In the genomic region with DNA sequence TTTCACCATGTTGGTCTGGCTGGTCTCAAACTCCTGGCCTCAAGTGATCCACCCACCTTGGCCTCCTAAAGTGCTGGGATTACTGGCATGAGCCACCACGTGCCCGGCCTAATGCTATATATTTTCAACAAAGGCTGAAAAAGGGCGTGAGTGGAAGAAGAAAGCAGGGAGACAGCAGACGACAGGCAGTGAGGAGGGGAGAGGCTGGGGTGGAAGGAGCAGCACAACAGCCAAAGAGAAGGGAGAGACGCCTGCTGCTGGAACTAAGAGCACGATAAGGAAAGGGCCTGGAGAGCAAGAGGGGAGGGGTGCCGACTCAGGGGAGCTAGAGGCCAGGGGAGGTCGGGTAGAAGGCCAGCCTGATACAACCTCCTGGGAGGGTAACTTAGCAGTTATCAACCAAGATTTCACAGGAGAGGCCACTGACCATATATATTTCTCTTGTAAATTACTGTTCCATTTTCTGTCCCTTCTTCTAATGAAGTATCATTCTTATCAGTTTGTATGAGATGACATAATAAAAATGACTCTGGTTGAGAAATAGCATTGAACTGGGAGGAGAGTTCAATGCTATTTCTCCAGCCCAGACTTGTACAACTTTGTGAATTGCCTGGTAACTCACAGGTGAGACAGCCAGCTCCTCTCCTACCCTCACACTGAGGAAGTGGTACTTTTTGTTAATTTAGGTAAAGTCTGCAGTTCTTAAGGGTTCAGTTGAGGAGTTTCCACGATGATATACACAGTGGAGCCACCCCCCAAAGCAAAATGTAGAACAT, we compare ENCODE assay signal across 17 cellular contexts. TPM values are rescaled to one million over a fixed set of nuclear protein-coding genes. Genes with fewer than 3 reads are reported as not detected.
A peak's percentile ranks its signal among the peaks of the same experiment; 100 is the strongest.
DNase-seq lines count a peak whose midpoint lies in the region; ATAC-seq lines count a peak whose summit lies in the region.
"Had no signal": no experiment of that assay in that cellular context is flagged by ENCODE, and none has a peak within 500 bp of the region (broad histone marks: within the 10 kb centered on the region; RNA-seq: fewer than 3 reads in every experiment).

No MANE protein-coding gene starts in this region.

- H3K36me3 Mint-ChIP-seq in stimulated activated naive CD8-positive, alpha-beta T cell treated with anti-CD3 and anti-CD28 coated beads, Interleukin-15, Interleukin-2, amounts not matched to agents 100 ng/mL and 50 ng/mL, for 24 hours (ENCODE audit: low read depth), result peaks cover 61% of the 10 kb centered on the region
- peaks cover 59% of the 10 kb centered on the region for H3K36me3 Mint-ChIP-seq in dendritic cell treated with granulocyte-macrophage colony-stimulating factor and Interleukin-4, amounts not matched to agents 40 ng/mL and 50 ng/mL, for 4 days (ENCODE audit: low read depth)
- H3K36me3 Mint-ChIP-seq in natural killer cell treated with Interleukin-12 subunit alpha and Interleukin-12 subunit beta and Interleukin-15 and Interleukin-18, amount 100 ng/mL, for 72 hours, result peaks cover 9% of the 10 kb centered on the region

- peak overlapping the region; percentile 18 for H3K27ac Mint-ChIP-seq in stimulated activated naive CD8-positive, alpha-beta T cell treated with anti-CD3 and anti-CD28 coated beads, Interleukin-15, Interleukin-2, amounts not matched to agents 100 ng/mL and 50 ng/mL, for 24 hours
- peak overlapping the region; percentile 4 for H3K27ac Mint-ChIP-seq in dendritic cell treated with granulocyte-macrophage colony-stimulating factor and Interleukin-4, amounts not matched to agents 40 ng/mL and 50 ng/mL, for 4 days
- peak overlapping the region in 1 of 2 donors; percentile 32 for H3K27ac Mint-ChIP-seq in natural killer cell treated with Interleukin-12 subunit alpha and Interleukin-12 subunit beta and Interleukin-15 and Interleukin-18, amount 100 ng/mL, for 72 hours
- H3K27ac Mint-ChIP-seq: HFFc6 had no signal

- peaks cover 39% of the 10 kb centered on the region for H3K36me3 ChIP-seq in HAP-1 (replicated peaks)

- intact Hi-C loops in dendritic cell treated with granulocyte-macrophage colony-stimulating factor and Interleukin-4, amounts not matched to agents 40 ng/mL and 50 ng/mL, for 4 days (cut with micrococcal nuclease), result no loop called here

- H3K9me3 Mint-ChIP-seq in stimulated activated naive CD8-positive, alpha-beta T cell treated with anti-CD3 and anti-CD28 coated beads, Interleukin-15, Interleukin-2, amounts not matched to agents 100 ng/mL and 50 ng/mL, for 24 hours, result no peaks in the 10 kb centered on the region
- no peaks in the 10 kb centered on the region for H3K9me3 Mint-ChIP-seq in dendritic cell treated with granulocyte-macrophage colony-stimulating factor and Interleukin-4, amounts not matched to agents 40 ng/mL and 50 ng/mL, for 4 days
- H3K9me3 Mint-ChIP-seq in natural killer cell treated with Interleukin-12 subunit alpha and Interleukin-12 subunit beta and Interleukin-15 and Interleukin-18, amount 100 ng/mL, for 72 hours, result no peaks in the 10 kb centered on the region
- H3K9me3 Mint-ChIP-seq: activated naive CD4-positive, alpha-beta T cell treated with anti-CD3 and anti-CD28 coated beads, Interleukin-2, amount 10 ng/mL, durations not matched to agents 7 days and 5 days; HFFc6 had no signal

- H3K4me3 Mint-ChIP-seq in stimulated activated naive CD8-positive, alpha-beta T cell treated with anti-CD3 and anti-CD28 coated beads, Interleukin-15, Interleukin-2, amounts not matched to agents 100 ng/mL and 50 ng/mL, for 24 hours, result no peak overlapping the region
- H3K4me3 Mint-ChIP-seq in dendritic cell treated with granulocyte-macrophage colony-stimulating factor and Interleukin-4, amounts not matched to agents 40 ng/mL and 50 ng/mL, for 4 days, result no peak overlapping the region
- H3K4me3 Mint-ChIP-seq in natural killer cell treated with Interleukin-12 subunit alpha and Interleukin-12 subunit beta and Interleukin-15 and Interleukin-18, amount 100 ng/mL, for 72 hours, result no peak overlapping the region
- H3K4me3 Mint-ChIP-seq: activated naive CD4-positive, alpha-beta T cell treated with anti-CD3 and anti-CD28 coated beads, Interleukin-2, amount 10 ng/mL, durations not matched to agents 7 days and 5 days; HFFc6 had no signal

- H3K9me3 ChIP-seq in HAP-1, result no peaks in the 10 kb centered on the region
- H3K9me3 ChIP-seq: thyroid gland had no signal

- H3K27me3 ChIP-seq in HAP-1 (ENCODE audit: low read depth), result no peaks in the 10 kb centered on the region
- H3K27me3 ChIP-seq: thyroid gland had no signal

- ATAC-seq in stimulated activated naive CD8-positive, alpha-beta T cell treated with anti-CD3 and anti-CD28 coated beads, Interleukin-15, Interleukin-2, amounts not matched to agents 100 U/mL and 50 U/mL, for 24 hours, result no peak
- ATAC-seq in left lobe of liver, result peak; percentile 40
- ATAC-seq in natural killer cell treated with Interleukin-12 subunit alpha and Interleukin-12 subunit beta and Interleukin-15 and Interleukin-18, amount 100 ng/mL, for 72 hours, result no peak

- H3K4me1 ChIP-seq in HAP-1, result peaks cover 11% of the 10 kb centered on the region

- H3K27me3 Mint-ChIP-seq in stimulated activated naive CD8-positive, alpha-beta T cell treated with anti-CD3 and anti-CD28 coated beads, Interleukin-15, Interleukin-2, amounts not matched to agents 100 ng/mL and 50 ng/mL, for 24 hours, result no peaks in the 10 kb centered on the region
- H3K27me3 Mint-ChIP-seq in dendritic cell treated with granulocyte-macrophage colony-stimulating factor and Interleukin-4, amounts not matched to agents 40 ng/mL and 50 ng/mL, for 4 days, result no peaks in the 10 kb centered on the region
- no peaks in the 10 kb centered on the region for H3K27me3 Mint-ChIP-seq in natural killer cell treated with Interleukin-12 subunit alpha and Interleukin-12 subunit beta and Interleukin-15 and Interleukin-18, amount 100 ng/mL, for 72 hours
- H3K27me3 Mint-ChIP-seq: activated naive CD4-positive, alpha-beta T cell treated with anti-CD3 and anti-CD28 coated beads, Interleukin-2, amount 10 ng/mL, durations not matched to agents 7 days and 5 days had no signal

- no peak for DNase-seq in stimulated activated naive CD8-positive, alpha-beta T cell treated with anti-CD3 and anti-CD28 coated beads, Interleukin-15, Interleukin-2, amounts not matched to agents 100 U/mL and 50 U/mL, for 24 hours
- DNase-seq in left lobe of liver (ENCODE audit: low spot score) (no peak), midbrain (lab: John Stamatoyannopoulos, UW) (no peak), DMS79 (lab: John Stamatoyannopoulos, UW) (no peak), HAP-1 (ENCODE audit: low spot score in 2 of 2) (no peak)
- DNase-seq in natural killer cell treated with Interleukin-12 subunit alpha and Interleukin-12 subunit beta and Interleukin-15 and Interleukin-18, amount 100 ng/mL, for 72 hours (ENCODE audit: low spot score), result no peak
- DNase-seq: activated naive CD4-positive, alpha-beta T cell treated with anti-CD3 and anti-CD28 coated beads, Interleukin-2, amount 10 ng/mL, durations not matched to agents 7 days and 5 days; caudate nucleus; COR-L47; GDM1; head of caudate nucleus; HFFc6; NCI-H226; thyroid gland had no signal

- peaks cover 56% of the 10 kb centered on the region for H3K4me1 Mint-ChIP-seq in stimulated activated naive CD8-positive, alpha-beta T cell treated with anti-CD3 and anti-CD28 coated beads, Interleukin-15, Interleukin-2, amounts not matched to agents 100 ng/mL and 50 ng/mL, for 24 hours (ENCODE audit: low read depth)
- H3K4me1 Mint-ChIP-seq in dendritic cell treated with granulocyte-macrophage colony-stimulating factor and Interleukin-4, amounts not matched to agents 40 ng/mL and 50 ng/mL, for 4 days (ENCODE audit: low read depth), result peaks cover 20% of the 10 kb centered on the region
- H3K4me1 Mint-ChIP-seq in natural killer cell treated with Interleukin-12 subunit alpha and Interleukin-12 subunit beta and Interleukin-15 and Interleukin-18, amount 100 ng/mL, for 72 hours (ENCODE audit: low read depth in 2 of 2), result peaks cover 30 to 34% of the 10 kb centered on the region in 2 donors

- in situ Hi-C loops in HAP-1 (cut with MboI; ENCODE audit: low sequenced_read_pairs), result loop anchor here (10.0 to 25.0 kb wide), 2 partner anchors 130 to 187 kb away; no protein-coding TSS in a partner anchor

- H3K4me3 ChIP-seq in HAP-1, result no peak overlapping the region
- H3K4me3 ChIP-seq: thyroid gland had no signal

RNA-seq across cellular contexts. Expression of gene RNU4ATAC, which starts 5.8 kb away (rescaled TPM):
- total RNA-seq in left lobe of liver, result not detected
- total RNA-seq in natural killer cell treated with Interleukin-12 subunit alpha and Interleukin-12 subunit beta and Interleukin-15 and Interleukin-18, amount 100 ng/mL, for 72 hours, result not detected
- total RNA-seq: endothelial cell of umbilical vein, HFFc6, thyroid gland had no signal
